In genomic region chr11:126034880-126035279, GRCh38 we compare ENCODE assay signal across 28 cellular contexts.
"Had no signal": no experiment of that assay in that cellular context is flagged by ENCODE, and none has a peak within 500 bp of the region (broad histone marks: within the 10 kb centered on the region; RNA-seq: fewer than 3 reads in every experiment).

No MANE protein-coding gene starts in this region.

- H3K4me1 ChIP-seq: body of pancreas, colonic mucosa, parathyroid adenoma, psoas muscle had no signal

- H3K9me3 ChIP-seq: body of pancreas, colonic mucosa, left ventricle myocardium inferior, mucosa of descending colon, psoas muscle, right atrium auricular region, transverse colon had no signal

- H3K9me3 Mint-ChIP-seq: activated naive CD4-positive, alpha-beta T cell treated with anti-CD3 and anti-CD28 coated beads, Interleukin-2, amount 50 U/mL, for 24 hours; activated naive CD8-positive, alpha-beta T cell treated with anti-CD3 and anti-CD28 coated beads, Interleukin-2, amount 50 U/mL, for 24 hours; activated T-helper 2 cell treated with anti-CD3 and anti-CD28 coated beads, Interferon-gamma antibody, Interleukin-2, Interleukin-4, amounts not matched to agents 10 μg/mL and 5 μg/mL and 100 μg/mL, durations not matched to agents 14 hours and 24 hours and 36 hours; natural killer cell treated with Interleukin-12 subunit alpha and Interleukin-12 subunit beta and Interleukin-15 and Interleukin-18, amount 100 ng/mL, for 72 hours; stimulated activated naive B cell treated with anti-CD40 and anti-IgM and Interleukin-4, amounts not matched to agents 10 μg/mL and 1 μg/mL and 100 μg/mL, for 72 hours had no signal

- H3K36me3 Mint-ChIP-seq: activated CD8-positive, alpha-beta memory T cell treated with anti-CD3 and anti-CD28 coated beads, Interleukin-2, amount 10 ng/mL, durations not matched to agents 7 days and 5 days; natural killer cell treated with Interleukin-12 subunit alpha and Interleukin-12 subunit beta and Interleukin-15 and Interleukin-18, amount 100 ng/mL, for 72 hours; stimulated activated naive B cell treated with anti-CD40 and anti-IgM and Interleukin-4, amounts not matched to agents 10 μg/mL and 1 μg/mL and 100 μg/mL, for 72 hours had no signal

- H3K4me3 Mint-ChIP-seq: activated CD4-positive, alpha-beta T cell treated with anti-CD3 and anti-CD28 coated beads for 36 hours; activated CD8-positive, alpha-beta memory T cell treated with anti-CD3 and anti-CD28 coated beads, Interleukin-2, amount 10 ng/mL, durations not matched to agents 7 days and 5 days; activated CD8-positive, alpha-beta T cell treated with anti-CD3 and anti-CD28 coated beads, Interleukin-2, amount 10 ng/mL, durations not matched to agents 7 days and 5 days; activated naive CD4-positive, alpha-beta T cell treated with anti-CD3 and anti-CD28 coated beads, Interleukin-2, amount 50 U/mL, for 24 hours; activated naive CD8-positive, alpha-beta T cell treated with anti-CD3 and anti-CD28 coated beads, Interleukin-2, amount 50 U/mL, for 24 hours; natural killer cell treated with Interleukin-12 subunit alpha and Interleukin-12 subunit beta and Interleukin-15 and Interleukin-18, amount 100 ng/mL, for 72 hours; stimulated activated naive B cell treated with anti-CD40 and anti-IgM and Interleukin-4, amounts not matched to agents 10 μg/mL and 1 μg/mL and 100 μg/mL, for 72 hours had no signal

- H3K4me1 Mint-ChIP-seq: activated CD4-positive, alpha-beta T cell treated with anti-CD3 and anti-CD28 coated beads for 36 hours; activated CD8-positive, alpha-beta memory T cell treated with anti-CD3 and anti-CD28 coated beads, Interleukin-2, amount 10 ng/mL, durations not matched to agents 7 days and 5 days; activated naive CD4-positive, alpha-beta T cell treated with anti-CD3 and anti-CD28 coated beads, Interleukin-2, amount 50 U/mL, for 24 hours; activated naive CD8-positive, alpha-beta T cell treated with anti-CD3 and anti-CD28 coated beads, Interleukin-2, amount 50 U/mL, for 24 hours; stimulated activated naive B cell treated with anti-CD40 and anti-IgM and Interleukin-4, amounts not matched to agents 10 μg/mL and 1 μg/mL and 100 μg/mL, for 72 hours had no signal

- H3K27ac Mint-ChIP-seq: activated CD4-positive, alpha-beta T cell treated with anti-CD3 and anti-CD28 coated beads for 36 hours; activated CD8-positive, alpha-beta memory T cell treated with anti-CD3 and anti-CD28 coated beads, Interleukin-2, amount 10 ng/mL, durations not matched to agents 7 days and 5 days; activated CD8-positive, alpha-beta T cell treated with anti-CD3 and anti-CD28 coated beads, Interleukin-2, amount 10 ng/mL, durations not matched to agents 7 days and 5 days; activated naive CD4-positive, alpha-beta T cell treated with anti-CD3 and anti-CD28 coated beads, Interleukin-2, amount 50 U/mL, for 24 hours; activated naive CD8-positive, alpha-beta T cell treated with anti-CD3 and anti-CD28 coated beads, Interleukin-2, amount 50 U/mL, for 24 hours; activated T-helper 2 cell treated with anti-CD3 and anti-CD28 coated beads, Interferon-gamma antibody, Interleukin-2, Interleukin-4, amounts not matched to agents 10 μg/mL and 5 μg/mL and 100 μg/mL, durations not matched to agents 14 hours and 24 hours and 36 hours; natural killer cell treated with Interleukin-12 subunit alpha and Interleukin-12 subunit beta and Interleukin-15 and Interleukin-18, amount 100 ng/mL, for 72 hours; stimulated activated naive B cell treated with anti-CD40 and anti-IgM and Interleukin-4, amounts not matched to agents 10 μg/mL and 1 μg/mL and 100 μg/mL, for 72 hours had no signal

- H3K27me3 Mint-ChIP-seq: activated naive CD4-positive, alpha-beta T cell treated with anti-CD3 and anti-CD28 coated beads, Interleukin-2, amount 50 U/mL, for 24 hours had no signal

- DNase-seq: activated CD4-positive, alpha-beta T cell treated with anti-CD3 and anti-CD28 coated beads for 36 hours; activated CD4-positive, CD25-positive, alpha-beta regulatory T cell; activated CD8-positive, alpha-beta memory T cell treated with anti-CD3 and anti-CD28 coated beads, Interleukin-2, amount 10 ng/mL, durations not matched to agents 7 days and 5 days; activated CD8-positive, alpha-beta T cell treated with anti-CD3 and anti-CD28 coated beads, Interleukin-2, amount 10 ng/mL, durations not matched to agents 7 days and 5 days; activated naive CD8-positive, alpha-beta T cell treated with anti-CD3 and anti-CD28 coated beads, Interleukin-2, amount 50 U/mL, for 24 hours; activated T-cell treated with anti-CD3 and anti-CD28 coated beads, Interleukin-2, amount 50 U/mL, for 48 hours; body of pancreas; cerebellar nuclear complex; colonic mucosa; effector memory CD4-positive, alpha-beta T cell; erythroblast; foreskin fibroblast; kidney glomerular epithelial cell; left ventricle myocardium inferior; mucosa of descending colon; nucleus accumbens; psoas muscle; stimulated activated CD4-positive, alpha-beta T cell treated with anti-CD3 and anti-CD28 coated beads, Interleukin-15, amount 100 ng/mL, for 24 hours; stimulated activated CD4-positive, alpha-beta T cell treated with anti-CD3 and anti-CD28 coated beads, Interleukin-2, amount 100 ng/mL, for 24 hours; stimulated activated naive B cell treated with anti-CD40 and anti-IgM and Interleukin-4, amounts not matched to agents 10 μg/mL and 1 μg/mL and 100 μg/mL, for 72 hours; transverse colon had no signal

- H3K27me3 ChIP-seq: body of pancreas, cardiac muscle cell, colonic mucosa, right atrium auricular region had no signal

- H3K4me3 ChIP-seq: body of pancreas, cardiac muscle cell, colonic mucosa, left ventricle myocardium inferior, lung, mucosa of descending colon, psoas muscle, right atrium auricular region, transverse colon had no signal

- H3K36me3 ChIP-seq: cardiac muscle cell, colonic mucosa, left ventricle myocardium inferior, right atrium auricular region, transverse colon had no signal

- H3K9ac ChIP-seq: parathyroid adenoma had no signal

- H3K27ac ChIP-seq: body of pancreas, cardiac muscle cell, colonic mucosa, parathyroid adenoma, psoas muscle, right atrium auricular region had no signal
